8 cellular contexts compared by ENCODE assay signal in genomic region chr2:211157856-211158463, GRCh38.
DNase-seq lines count a peak whose midpoint lies in the region; ATAC-seq and TF ChIP-seq lines count a peak whose summit lies in the region.

No MANE protein-coding gene starts in this region.

- TF ChIP-seq CTCF in AG04450 (IDR thresholded peaks at IDR 0.05; ENCODE audit: low read depth, low read length) (peak; percentile 68), WTC11 (IDR thresholded peaks at IDR 0.05) (peak; percentile 82)

- H3K36me3 Mint-ChIP-seq in WTC11: no peaks in the 10 kb centered on the region

- H3K4me3 Mint-ChIP-seq in WTC11: no peak overlapping the region

- H3K9me3 ChIP-seq in AG04450 (ENCODE audit: control insufficient read depth, insufficient read depth, low read length): no peaks in the 10 kb centered on the region; the same call in 1 of the 2 replicates

- H3K4me3 ChIP-seq in AG04450 (ENCODE audit: low read depth, low read length): no peak overlapping the region

- H3K27me3 Mint-ChIP-seq in WTC11 (ENCODE audit: low read depth): no peaks in the 10 kb centered on the region

- no peak for DNase-seq in AG04450 (ENCODE audit: low read depth, low spot score)
- peak; percentile 16 for DNase-seq in NCI-H2171 (lab: John Stamatoyannopoulos, UW)
- DNase-seq in WTC11 (ENCODE audit: low spot score): peak; percentile 83
- peak in 54 of 61 donors; percentile 0 to 78 (median 22) for DNase-seq in caudate nucleus (lab: John Stamatoyannopoulos, UW)
- DNase-seq in left colon: peak; percentile 33 to 87
- DNase-seq in stimulated activated CD4-positive, alpha-beta T cell treated with anti-CD3 and anti-CD28 coated beads, Interleukin-4, amount 100 ng/mL, for 4 hours: peak; percentile 40 to 60

- H3K27me3 ChIP-seq in AG04450 (ENCODE audit: control insufficient read depth, insufficient read depth, low read length): no peaks in the 10 kb centered on the region

- no peak overlapping the region for H3K27ac ChIP-seq in AG04450 (ENCODE audit: low read depth, low read length)
- H3K27ac ChIP-seq in caudate nucleus (ENCODE audit: low read depth, low read length): no peak overlapping the region

- ATAC-seq in GM18861 (IDR thresholded peaks at IDR 0.05; ENCODE audit: unreplicated experiment): peak; percentile 99
- peak; percentile 97 for ATAC-seq in HG03060 (IDR thresholded peaks at IDR 0.05; ENCODE audit: low read depth, unreplicated experiment)
- ATAC-seq in WTC11: peak; percentile 92
- peak; percentile 68 for ATAC-seq in left colon

- POLR2A ChIA-PET in AG04450 (lab: Yijun Ruan, JAX): no interaction called here
- POLR2A ChIA-PET in WTC11 (lab: Charles Lee): no interaction called here

- CTCF ChIA-PET in AG04450 (lab: Charles Lee): interaction anchor here (0.6 to 1.2 kb wide), 33 partner anchors 8 to 1390 kb away, joined by 3 to 20 read pairs (median 4); no protein-coding TSS in a partner anchor
- CTCF ChIA-PET in WTC11 (lab: Charles Lee): interaction anchor here (0.6 to 1.2 kb wide), 15 partner anchors 12 to 1410 kb away, joined by 3 to 12 read pairs (median 4); no protein-coding TSS in a partner anchor

- no peaks in the 10 kb centered on the region for H3K4me1 Mint-ChIP-seq in WTC11

- H3K9me3 Mint-ChIP-seq in WTC11: no peaks in the 10 kb centered on the region

- intact Hi-C loops in left colon (cut with DNase I, micrococcal nuclease): no loop called here

- no peak overlapping the region for H3K27ac Mint-ChIP-seq in WTC11

TF ChIP-seq in WTC11, 78 proteins besides CTCF, POLR2A, EP300 and RAD21:
- TF ChIP-seq OVOL2 (CRISPR knock-in tag; IDR thresholded peaks at IDR 0.05; ENCODE audit: borderline replicate concordance): no peak
- no peak for TF ChIP-seq CREB1 (CRISPR knock-in tag; IDR thresholded peaks at IDR 0.05)
- no peak for TF ChIP-seq STAT6 (CRISPR knock-in tag; conservative IDR thresholded peaks at IDR 0.05; ENCODE audit: low read depth)
- TF ChIP-seq ZNF232 (CRISPR knock-in tag; IDR thresholded peaks at IDR 0.05): no peak
- no peak for TF ChIP-seq HMGA2 (CRISPR knock-in tag; IDR thresholded peaks at IDR 0.05)
- TF ChIP-seq E2F5 (CRISPR knock-in tag; IDR thresholded peaks at IDR 0.05): no peak
- no peak for TF ChIP-seq NFATC4 (CRISPR knock-in tag; IDR thresholded peaks at IDR 0.05)
- no peak for TF ChIP-seq KAT7 (CRISPR knock-in tag; IDR thresholded peaks at IDR 0.05; ENCODE audit: borderline replicate concordance)
- TF ChIP-seq SP1 (CRISPR knock-in tag; conservative IDR thresholded peaks at IDR 0.05): no peak
- TF ChIP-seq, protein P1, sequence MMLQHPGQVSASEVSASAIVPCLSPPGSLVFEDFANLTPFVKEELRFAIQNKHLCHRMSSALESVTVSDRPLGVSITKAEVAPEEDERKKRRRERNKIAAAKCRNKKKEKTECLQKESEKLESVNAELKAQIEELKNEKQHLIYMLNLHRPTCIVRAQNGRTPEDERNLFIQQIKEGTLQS (CRISPR knock-in tag; conservative IDR thresholded peaks at IDR 0.05): no peak
